25 cellular contexts compared by ENCODE assay signal in the genomic region with DNA sequence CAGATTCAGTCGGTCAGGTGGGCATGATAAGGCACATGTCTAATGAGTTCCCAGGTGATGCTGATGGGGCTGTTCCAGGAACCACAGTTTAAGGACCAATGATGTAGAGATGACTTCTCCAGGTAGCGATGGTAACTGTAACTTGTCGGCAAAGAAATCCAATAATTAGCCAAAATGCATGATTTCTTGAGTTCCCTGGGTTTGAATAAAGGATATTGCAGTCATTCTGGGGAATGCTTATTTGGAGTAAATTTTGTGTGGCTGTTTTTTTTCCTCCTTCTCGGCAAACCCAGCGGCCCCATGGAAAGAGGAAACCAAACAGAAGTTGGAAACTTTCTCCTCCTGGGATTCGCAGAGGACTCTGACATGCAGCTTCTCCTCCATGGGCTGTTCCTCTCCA. TPM values are rescaled to one million over a fixed set of nuclear protein-coding genes. Genes with fewer than 3 reads are reported as not detected.
DNase-seq lines count a peak whose midpoint lies in the region; ATAC-seq and TF ChIP-seq lines count a peak whose summit lies in the region.
"Had no signal": no experiment of that assay in that cellular context is flagged by ENCODE, and none has a peak within 500 bp of the region (broad histone marks: within the 10 kb centered on the region; RNA-seq: fewer than 3 reads in every experiment).

A gene (plus strand): TSS at position 301 of the 400 bp plus-strand sequence. CDS start 0 bp downstream, at position 301.

- H3K36me3 Mint-ChIP-seq in activated naive CD4-positive, alpha-beta T cell treated with anti-CD3 and anti-CD28 coated beads, Interleukin-2, amount 50 U/mL, for 24 hours, result no peaks in the 10 kb centered on the region
- no peaks in the 10 kb centered on the region for H3K36me3 Mint-ChIP-seq in activated naive CD4-positive, alpha-beta T cell treated with anti-CD3 and anti-CD28 coated beads, Interleukin-2, amount 50 U/mL, for 72 hours
- H3K36me3 Mint-ChIP-seq in CD14-positive monocyte, result no peaks in the 10 kb centered on the region
- H3K36me3 Mint-ChIP-seq in naive B cell, result no peaks in the 10 kb centered on the region
- peaks cover 3% of the 10 kb centered on the region for H3K36me3 Mint-ChIP-seq in progenitor cell of endocrine pancreas (ENCODE audit: insufficient read depth)
- H3K36me3 Mint-ChIP-seq: CD4-positive, alpha-beta memory T cell; CD4-positive, CD25-positive, alpha-beta regulatory T cell; CD8-positive, alpha-beta memory T cell had no signal

- no peak for ATAC-seq in activated naive CD4-positive, alpha-beta T cell treated with anti-CD3 and anti-CD28 coated beads, Interleukin-2, amount 50 U/mL, for 72 hours
- ATAC-seq in naive B cell (ENCODE audit: low read depth in 2 of 2), result no peak
- ATAC-seq in GM18909 (IDR thresholded peaks at IDR 0.05; ENCODE audit: poor library complexity, unreplicated experiment), result no peak
- ATAC-seq: A549, GM12878 had no signal

- DNase-seq in activated naive CD4-positive, alpha-beta T cell treated with anti-CD3 and anti-CD28 coated beads, Interleukin-2, amount 50 U/mL, for 72 hours (ENCODE audit: low spot score in 2 of 2), result no peak
- no peak for DNase-seq in CD14-positive monocyte (ENCODE audit: low spot score)
- no peak for DNase-seq in naive B cell
- DNase-seq in kidney glomerular epithelial cell (lab: John Stamatoyannopoulos, UW), result no peak
- no peak for DNase-seq in progenitor cell of endocrine pancreas (ENCODE audit: low spot score, unreplicated experiment)
- DNase-seq: AML-193; BE2C; CD4-positive, alpha-beta memory T cell; CD4-positive, CD25-positive, alpha-beta regulatory T cell; CD8-positive, alpha-beta memory T cell; COR-L47; DMS 273 treated with DMSO at 0.1 percent for 48 hours; DMS153; DMS53; DMS79; DND-41; EL; GDM1 had no signal

- no peaks in the 10 kb centered on the region for H3K9me3 Mint-ChIP-seq in activated naive CD4-positive, alpha-beta T cell treated with anti-CD3 and anti-CD28 coated beads, Interleukin-2, amount 50 U/mL, for 24 hours
- H3K9me3 Mint-ChIP-seq in activated naive CD4-positive, alpha-beta T cell treated with anti-CD3 and anti-CD28 coated beads, Interleukin-2, amount 50 U/mL, for 72 hours, result no peaks in the 10 kb centered on the region
- peaks cover 0 to 4% (median 0%) of the 10 kb centered on the region in 7 donors for H3K9me3 Mint-ChIP-seq in CD14-positive monocyte
- no peaks in the 10 kb centered on the region for H3K9me3 Mint-ChIP-seq in naive B cell
- H3K9me3 Mint-ChIP-seq in progenitor cell of endocrine pancreas (ENCODE audit: low read depth), result peaks cover 38% of the 10 kb centered on the region
- H3K9me3 Mint-ChIP-seq: CD8-positive, alpha-beta memory T cell had no signal

- no peaks in the 10 kb centered on the region for H3K27me3 Mint-ChIP-seq in activated naive CD4-positive, alpha-beta T cell treated with anti-CD3 and anti-CD28 coated beads, Interleukin-2, amount 50 U/mL, for 24 hours
- peaks cover 3 to 8% (median 3%) of the 10 kb centered on the region in 3 donors for H3K27me3 Mint-ChIP-seq in CD14-positive monocyte (ENCODE audit: low read depth in 3 of 3)
- H3K27me3 Mint-ChIP-seq in naive B cell, result peaks cover 0 to 4% (median 3%) of the 10 kb centered on the region in 3 donors
- H3K27me3 Mint-ChIP-seq in progenitor cell of endocrine pancreas, result no peaks in the 10 kb centered on the region

- H3K4me3 Mint-ChIP-seq in activated naive CD4-positive, alpha-beta T cell treated with anti-CD3 and anti-CD28 coated beads, Interleukin-2, amount 50 U/mL, for 24 hours, result no peak within 1 kb of the TSS
- H3K4me3 Mint-ChIP-seq in CD14-positive monocyte (no peak within 1 kb of the TSS), naive B cell (peak within 1 kb of the TSS in 3 of 8 donors; percentile 40 to 77 (median 61)), progenitor cell of endocrine pancreas (ENCODE audit: low read depth) (no peak within 1 kb of the TSS)
- H3K4me3 Mint-ChIP-seq: CD4-positive, alpha-beta memory T cell; CD4-positive, CD25-positive, alpha-beta regulatory T cell; CD8-positive, alpha-beta memory T cell had no signal

- H3K27ac Mint-ChIP-seq in activated naive CD4-positive, alpha-beta T cell treated with anti-CD3 and anti-CD28 coated beads, Interleukin-2, amount 50 U/mL, for 24 hours, result peak within 1 kb of the TSS; percentile 35
- no peak within 1 kb of the TSS for H3K27ac Mint-ChIP-seq in activated naive CD4-positive, alpha-beta T cell treated with anti-CD3 and anti-CD28 coated beads, Interleukin-2, amount 50 U/mL, for 72 hours
- H3K27ac Mint-ChIP-seq in CD14-positive monocyte, result peak within 1 kb of the TSS in 4 of 7 donors; percentile 5 to 55 (median 31)
- H3K27ac Mint-ChIP-seq in naive B cell, result peak within 1 kb of the TSS in 5 of 6 donors; percentile 48 to 97 (median 92)
- H3K27ac Mint-ChIP-seq in progenitor cell of endocrine pancreas, result no peak within 1 kb of the TSS
- H3K27ac Mint-ChIP-seq: CD4-positive, CD25-positive, alpha-beta regulatory T cell; CD8-positive, alpha-beta memory T cell had no signal

- peaks cover 6% of the 10 kb centered on the region for H3K4me1 Mint-ChIP-seq in activated naive CD4-positive, alpha-beta T cell treated with anti-CD3 and anti-CD28 coated beads, Interleukin-2, amount 50 U/mL, for 24 hours
- H3K4me1 Mint-ChIP-seq in CD14-positive monocyte, result peaks cover 20% of the 10 kb centered on the region
- peaks cover 20 to 42% (median 34%) of the 10 kb centered on the region in 3 donors for H3K4me1 Mint-ChIP-seq in naive B cell
- H3K4me1 Mint-ChIP-seq in progenitor cell of endocrine pancreas (ENCODE audit: low read depth), result no peaks in the 10 kb centered on the region
- H3K4me1 Mint-ChIP-seq: CD4-positive, CD25-positive, alpha-beta regulatory T cell had no signal

- TF ChIP-seq CTCF in CD14-positive monocyte (IDR thresholded peaks at IDR 0.05), result no peak
- no peak for TF ChIP-seq CTCF in progenitor cell of endocrine pancreas (IDR thresholded peaks at IDR 0.05; ENCODE audit: unreplicated experiment)

- intact Hi-C loops in CD14-positive monocyte (cut with micrococcal nuclease), result no loop called here

RNA-seq across cellular contexts. Expression of the gene that starts here (rescaled TPM):
- total RNA-seq in activated naive CD4-positive, alpha-beta T cell treated with anti-CD3 and anti-CD28 coated beads, Interleukin-2, amount 50 U/mL, for 72 hours, result not detected
- polyA plus RNA-seq in CD14-positive monocyte (not detected), naive B cell (ENCODE audit: low read depth in 6 of 6) (not detected)
- total RNA-seq in progenitor cell of endocrine pancreas, result not detected in 2 replicates
- total RNA-seq: A172; CD4-positive, alpha-beta memory T cell; CD4-positive, CD25-positive, alpha-beta regulatory T cell; CD8-positive, alpha-beta memory T cell; Daoy; G401; GM12878 had no signal
- polyA plus RNA-seq: A549; CD4-positive, alpha-beta memory T cell; CD4-positive, CD25-positive, alpha-beta regulatory T cell; CD8-positive, alpha-beta memory T cell; GM12878 had no signal

Comparison
In these comparisons a context has a peak if more than half of its experiments do, and no peak if none do; other contexts are left out.
1. H3K27ac Mint-ChIP-seq: peak in activated naive CD4-positive, alpha-beta T cell treated with anti-CD3 and anti-CD28 coated beads, Interleukin-2, amount 50 U/mL, for 24 hours (single experiment), CD14-positive monocyte (4 of 7) and naive B cell (5 of 6); none in activated naive CD4-positive, alpha-beta T cell treated with anti-CD3 and anti-CD28 coated beads, Interleukin-2, amount 50 U/mL, for 72 hours (0 of 2) and progenitor cell of endocrine pancreas (single experiment).